8 cellular contexts compared by ENCODE assay signal in the genomic region with DNA sequence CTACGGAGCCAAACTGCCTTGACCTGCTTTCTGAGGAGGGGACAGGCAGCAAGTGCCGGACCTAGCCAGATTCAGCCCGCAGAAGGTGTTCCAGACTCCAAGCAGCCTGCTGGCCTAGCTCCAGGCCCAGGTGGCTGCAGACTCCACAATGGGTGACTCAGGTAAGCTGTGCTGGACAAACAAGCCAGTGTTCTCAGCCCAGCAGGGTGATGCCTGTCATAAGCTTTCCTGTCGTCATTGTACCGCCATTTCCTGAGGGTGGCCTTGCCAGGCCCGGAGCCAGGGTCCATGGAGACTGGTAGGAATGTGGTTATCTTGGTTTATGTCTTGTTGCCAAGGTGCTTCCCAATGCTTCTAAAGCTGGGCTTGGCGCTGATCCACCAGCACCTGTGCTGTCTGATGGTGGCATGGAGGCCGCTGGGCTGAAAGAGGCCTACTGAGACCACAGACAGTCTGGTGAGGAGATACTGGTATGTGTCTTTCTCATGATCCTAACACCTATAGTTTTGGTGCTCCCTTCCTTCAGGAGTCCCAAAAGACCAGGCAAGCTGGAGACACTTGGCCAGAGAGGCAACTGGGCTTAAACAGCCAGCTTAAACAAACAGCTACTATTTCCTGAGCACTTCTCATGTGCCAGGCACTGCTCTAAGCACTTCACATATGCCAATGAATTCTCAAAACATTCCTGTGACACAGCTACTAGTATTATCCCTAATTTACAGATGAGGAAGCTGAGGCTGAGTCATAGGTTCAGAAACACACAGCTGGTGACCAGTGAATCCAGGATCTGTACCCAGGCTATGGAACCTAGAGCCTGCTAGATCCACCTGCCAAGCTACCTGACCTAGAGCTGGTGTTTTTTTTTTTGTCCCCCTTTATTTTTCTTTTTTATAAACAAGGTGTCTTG. TPM values are rescaled to one million over a fixed set of nuclear protein-coding genes. Genes with fewer than 3 reads are reported as not detected.
DNase-seq lines count a peak whose midpoint lies in the region; ATAC-seq and TF ChIP-seq lines count a peak whose summit lies in the region.

No MANE protein-coding gene starts in this region.

- no peak overlapping the region for H3K4me3 Mint-ChIP-seq in effector memory CD8-positive, alpha-beta T cell

- TF ChIP-seq CTCF in GM06990 (IDR thresholded peaks at IDR 0.05; ENCODE audit: insufficient read depth, low read length, poor library complexity, severe bottlenecking) (no peak), epithelial cell of esophagus (IDR thresholded peaks at IDR 0.05; ENCODE audit: insufficient read depth, low read depth, low read length, missing control alignments) (no peak)

- no peaks in the 10 kb centered on the region for H3K27me3 ChIP-seq in GM06990 (replicated peaks; ENCODE audit: control insufficient read depth, insufficient read depth, low read length)

- peak; percentile 32 for DNase-seq in GM06990 (ENCODE audit: extremely low read depth, insufficient read length)
- peak; percentile 80 for DNase-seq in NCI-H774 (lab: John Stamatoyannopoulos, UW)
- DNase-seq in epithelial cell of esophagus (ENCODE audit: low read depth): peak; percentile 93
- peak; percentile 90 for DNase-seq in pulmonary artery endothelial cell (ENCODE audit: low read depth, low spot score)
- no peak for DNase-seq in effector memory CD8-positive, alpha-beta T cell
- DNase-seq in amygdala (lab: John Stamatoyannopoulos, UW): no peak
- DNase-seq in central memory CD4-positive, alpha-beta T cell: no peak

- peaks cover 3% of the 10 kb centered on the region in 2 donors for H3K4me1 Mint-ChIP-seq in effector memory CD8-positive, alpha-beta T cell (ENCODE audit: low read depth in 2 of 2)

- ATAC-seq in effector memory CD8-positive, alpha-beta T cell (replicated peaks): no peak
- no peak for ATAC-seq in GM18511 (IDR thresholded peaks at IDR 0.05; ENCODE audit: unreplicated experiment)

- no peaks in the 10 kb centered on the region for H3K27me3 Mint-ChIP-seq in effector memory CD8-positive, alpha-beta T cell

- H3K27ac Mint-ChIP-seq in effector memory CD8-positive, alpha-beta T cell: peak overlapping the region in 1 of 2 donors; percentile 49

- H3K36me3 Mint-ChIP-seq in effector memory CD8-positive, alpha-beta T cell (ENCODE audit: insufficient read depth): no peaks in the 10 kb centered on the region

- no peaks in the 10 kb centered on the region for H3K9me3 Mint-ChIP-seq in effector memory CD8-positive, alpha-beta T cell

- no peaks in the 10 kb centered on the region for H3K36me3 ChIP-seq in GM06990 (ENCODE audit: control insufficient read depth, insufficient read depth, low read length)

- H3K4me3 ChIP-seq in GM06990 (replicated peaks; ENCODE audit: low read depth, low read length) (no peak overlapping the region), epithelial cell of esophagus (ENCODE audit: low read length) (no peak overlapping the region)

RNA-seq across cellular contexts. Expression of gene ZC3HC1, which starts 42.0 kb away (rescaled TPM):
- total RNA-seq in pulmonary artery endothelial cell: 18.9 and 25.2 TPM in 2 replicates

RNA-seq across cellular contexts. Expression of gene UBE2H, which starts 56.4 kb away (rescaled TPM):
- total RNA-seq in pulmonary artery endothelial cell: 83.2 and 91.1 TPM in 2 replicates

Comparison
In these comparisons a context has a peak if more than half of its experiments do, and no peak if none do; other contexts are left out.
1. DNase-seq: peak in GM06990 (single experiment), NCI-H774 (single experiment), epithelial cell of esophagus (single experiment) and pulmonary artery endothelial cell (single experiment); none in effector memory CD8-positive, alpha-beta T cell (0 of 3), amygdala (0 of 56) and central memory CD4-positive, alpha-beta T cell (single experiment).